In the genomic region with DNA sequence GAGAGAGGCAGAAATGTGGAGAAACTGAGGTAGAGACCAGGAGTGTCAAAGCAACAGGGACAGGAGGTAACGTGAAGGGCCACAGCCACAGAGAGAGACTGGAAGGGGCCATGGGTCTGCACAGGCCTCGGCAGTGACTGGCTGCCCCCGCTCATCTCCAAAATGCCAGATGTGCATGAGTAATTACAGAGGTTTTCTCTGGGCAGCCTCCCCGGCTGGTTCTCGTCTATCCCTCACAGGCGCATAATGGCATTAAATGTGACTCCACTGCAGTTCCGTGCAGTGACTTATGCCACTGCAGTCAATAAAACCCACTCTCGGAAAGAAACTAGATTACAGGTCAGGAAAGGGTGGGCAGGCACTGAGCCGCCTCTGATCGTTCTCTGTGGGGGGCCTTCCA, we compare ENCODE assay signal across 19 cellular contexts.
DNase-seq lines count a peak whose midpoint lies in the region; TF ChIP-seq lines count a peak whose summit lies in the region.
"Had no signal": no experiment of that assay in that cellular context is flagged by ENCODE, and none has a peak within 500 bp of the region (broad histone marks: within the 10 kb centered on the region; RNA-seq: fewer than 3 reads in every experiment).

No MANE protein-coding gene starts in this region.

- H3K4me3 ChIP-seq in A673 (ENCODE audit: low read depth, low read length, poor library complexity, severe bottlenecking) (no peak overlapping the region), Caco-2 (ENCODE audit: low read depth, low read length) (no peak overlapping the region), mesendoderm (ENCODE audit: low read length) (no peak overlapping the region)
- H3K4me3 ChIP-seq: GM23338 had no signal

- H2AK5ac ChIP-seq in mesendoderm (ENCODE audit: low read length): no peak overlapping the region

- H3K79me2 ChIP-seq in mesendoderm (ENCODE audit: control insufficient read depth, insufficient read depth, low read length): no peaks in the 10 kb centered on the region

- H4K8ac ChIP-seq in mesendoderm (ENCODE audit: low read depth, low read length): no peak overlapping the region

- TF ChIP-seq CTCF in A673 (conservative IDR thresholded peaks at IDR 0.05; ENCODE audit: low read depth, low read length) (no peak), Caco-2 (IDR thresholded peaks at IDR 0.05; ENCODE audit: insufficient read depth in 1 of 2, low read depth in 1 of 2, low read length in 1 of 2, severe bottlenecking in 1 of 2, unreplicated experiment in 1 of 2) (no peak), progenitor cell of endocrine pancreas (IDR thresholded peaks at IDR 0.05; ENCODE audit: unreplicated experiment) (no peak)

- H3K27me3 Mint-ChIP-seq in Caco-2 (ENCODE audit: insufficient read depth, unreplicated experiment) (no peaks in the 10 kb centered on the region), progenitor cell of endocrine pancreas (no peaks in the 10 kb centered on the region)

- no peak overlapping the region for H2BK5ac ChIP-seq in mesendoderm (ENCODE audit: low read length)

- H3K9me3 Mint-ChIP-seq in Caco-2 (ENCODE audit: unreplicated experiment): no peaks in the 10 kb centered on the region
- H3K9me3 Mint-ChIP-seq in progenitor cell of endocrine pancreas (ENCODE audit: low read depth): no peaks in the 10 kb centered on the region
- H3K9me3 Mint-ChIP-seq: GM23338 had no signal

- POLR2A ChIA-PET in A673 (lab: Charles Lee; ENCODE audit: low non-redundant PET): no interaction called here
- POLR2A ChIA-PET in Caco-2 (lab: Charles Lee): no interaction called here

- BruUV-seq in A673 (replicated peaks; lab: Mats Ljungman, UMichigan) (no TSS peak), Caco-2 (replicated peaks; lab: Mats Ljungman, UMichigan) (no TSS peak)

- no peak overlapping the region for H3K27ac ChIP-seq in A673 (ENCODE audit: low read depth, low read length, poor library complexity, severe bottlenecking)
- H3K27ac ChIP-seq in angular gyrus (ENCODE audit: low read depth, low read length): peak overlapping the region; percentile 0
- H3K27ac ChIP-seq in mesendoderm (ENCODE audit: low read depth, low read length): no peak overlapping the region
- H3K27ac ChIP-seq: C4-2B had no signal

- H3K36me3 ChIP-seq in A673 (ENCODE audit: insufficient read depth, low read length, poor library complexity, severe bottlenecking) (no peaks in the 10 kb centered on the region), Caco-2 (ENCODE audit: control insufficient read depth, insufficient read depth, low read length) (no peaks in the 10 kb centered on the region), mesendoderm (ENCODE audit: control insufficient read depth, insufficient read depth, low read length) (no peaks in the 10 kb centered on the region)

- DNase-seq in A673 (ENCODE audit: low spot score) (peak; percentile 48), Caco-2 (no peak), mesendoderm (no peak), progenitor cell of endocrine pancreas (ENCODE audit: low spot score, unreplicated experiment) (no peak), COLO668 (lab: John Stamatoyannopoulos, UW; ENCODE audit: unreplicated experiment) (no peak), NCI-H1930 (lab: John Stamatoyannopoulos, UW) (no peak), iPS-NIHi11 (ENCODE audit: low spot score) (no peak)
- DNase-seq: DMS 273 treated with DMSO at 0.1 percent for 48 hours, DND-41, MM.1S, NCI-H1092, NCI-H1436 treated with DMSO at 0.1 percent for 48 hours, NCI-H2029 treated with DMSO at 0.1 percent for 48 hours, NCI-H2171, NCI-H446 treated with DMSO at 0.1 percent for 48 hours, SHP77 had no signal

- WGBS in mesendoderm (ENCODE audit: extremely low coverage, insufficient coverage, low lambda C conversion rate): no CpG with 5 or more reads among the region's 10 CpGs

- no peaks in the 10 kb centered on the region for H3K79me1 ChIP-seq in mesendoderm (ENCODE audit: low read length)

- no peak overlapping the region for H3K18ac ChIP-seq in mesendoderm (ENCODE audit: low read length)

- CTCF ChIA-PET in A673 (lab: Charles Lee) (interaction anchor here (1.4 kb wide), 1 partner anchor 18 kb away, joined by 3 read pairs; no protein-coding TSS in a partner anchor), Caco-2 (lab: Charles Lee) (no interaction called here)

- H3K9ac ChIP-seq in mesendoderm (ENCODE audit: low read length): no peak overlapping the region

- H3K36me3 Mint-ChIP-seq in Caco-2 (ENCODE audit: insufficient read depth, unreplicated experiment) (peaks cover 48% of the 10 kb centered on the region), progenitor cell of endocrine pancreas (ENCODE audit: insufficient read depth) (peaks cover 3% of the 10 kb centered on the region)

- peak overlapping the region; percentile 22 for H3K27ac Mint-ChIP-seq in Caco-2 (ENCODE audit: unreplicated experiment)
- no peak overlapping the region for H3K27ac Mint-ChIP-seq in progenitor cell of endocrine pancreas

- no peak overlapping the region for H4K5ac ChIP-seq in mesendoderm (ENCODE audit: low read length)

- H3K4ac ChIP-seq in mesendoderm (ENCODE audit: low read depth, low read length): no peak overlapping the region

- no peak overlapping the region for H3K23ac ChIP-seq in mesendoderm (ENCODE audit: low read length)

- peaks cover 6% of the 10 kb centered on the region for H3K4me1 Mint-ChIP-seq in Caco-2 (ENCODE audit: low read depth, unreplicated experiment)
- peaks cover 6% of the 10 kb centered on the region for H3K4me1 Mint-ChIP-seq in progenitor cell of endocrine pancreas (ENCODE audit: low read depth)

- H3K4me3 Mint-ChIP-seq in Caco-2 (ENCODE audit: unreplicated experiment) (no peak overlapping the region), progenitor cell of endocrine pancreas (ENCODE audit: low read depth) (no peak overlapping the region)
- H3K4me3 Mint-ChIP-seq: GM23338 had no signal

- H3K4me1 ChIP-seq in A673 (ENCODE audit: insufficient read depth, low read length, poor library complexity, severe bottlenecking) (peaks cover 11% of the 10 kb centered on the region), Caco-2 (no peaks in the 10 kb centered on the region), mesendoderm (ENCODE audit: control insufficient read depth, low read depth, low read length) (peaks cover 5% of the 10 kb centered on the region)

- H3K27me3 ChIP-seq in A673 (replicated peaks; ENCODE audit: insufficient read depth, low read depth, low read length, poor library complexity): no peaks in the 10 kb centered on the region
- H3K27me3 ChIP-seq in Caco-2 (replicated peaks; ENCODE audit: control insufficient read depth, insufficient read depth, low read length): no peaks in the 10 kb centered on the region
- H3K27me3 ChIP-seq in mesendoderm (ENCODE audit: insufficient read depth, low read length, poor library complexity): no peaks in the 10 kb centered on the region

- intact Hi-C loops in A673 (cut with micrococcal nuclease; ENCODE audit: unreplicated experiment) (loop anchor here (5.0 kb wide), 1 partner anchor 316 kb away; no protein-coding TSS in a partner anchor), Caco-2 (cut with micrococcal nuclease; ENCODE audit: unreplicated experiment) (loop anchor here (10.0 kb wide), 1 partner anchor 223 kb away; no protein-coding TSS in a partner anchor)

- no peak overlapping the region for H3K4me2 ChIP-seq in mesendoderm (ENCODE audit: low read length)
- H3K4me2 ChIP-seq: GM23338 had no signal

- H2BK120ac ChIP-seq in mesendoderm (ENCODE audit: low read depth, low read length): no peak overlapping the region

- no peak overlapping the region for H2BK15ac ChIP-seq in mesendoderm (replicated peaks; ENCODE audit: low read depth)

- H3K56ac ChIP-seq in mesendoderm (ENCODE audit: low read length): peak overlapping the region; percentile 18

- H3K9me3 ChIP-seq in A673 (ENCODE audit: low read depth, low read length, poor library complexity, severe bottlenecking) (no peaks in the 10 kb centered on the region), Caco-2 (no peaks in the 10 kb centered on the region)
